Comparison of ENCODE assay signal across 8 cellular contexts in the genomic region with DNA sequence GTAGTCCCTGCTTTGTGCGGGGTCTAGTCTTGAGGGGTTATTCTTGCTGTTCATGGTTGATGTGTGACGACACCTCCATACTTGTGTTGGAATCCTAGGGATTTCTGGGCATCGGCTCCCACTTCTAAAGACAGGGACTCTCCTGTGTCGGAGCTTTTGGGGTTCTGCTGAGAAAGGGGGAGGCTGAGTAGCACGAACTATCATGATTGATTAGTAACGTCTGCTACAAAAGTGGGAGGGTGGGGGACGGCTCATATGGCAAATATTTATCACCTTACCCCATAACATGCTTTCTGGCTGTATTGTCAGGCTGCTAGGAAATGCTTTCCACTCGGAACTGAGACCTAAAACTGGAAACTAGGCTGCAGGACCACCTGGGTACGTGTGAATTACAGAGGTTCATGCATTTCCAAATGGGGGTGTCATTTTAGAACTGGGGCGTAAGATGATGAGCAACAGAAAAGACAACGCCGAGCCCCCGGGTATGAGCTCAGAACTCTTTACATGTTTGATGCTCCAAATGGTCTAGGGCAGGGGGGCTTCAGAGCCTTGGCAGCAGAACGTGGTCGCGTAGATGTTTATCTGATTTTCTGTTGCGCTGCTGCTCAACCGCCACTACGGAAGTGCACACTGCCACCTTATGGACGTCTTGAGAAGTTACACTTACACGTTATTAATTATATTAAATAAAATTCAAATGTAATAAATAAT. TPM values are rescaled to one million over a fixed set of nuclear protein-coding genes. Genes with fewer than 3 reads are reported as not detected.
DNase-seq lines count a peak whose midpoint lies in the region; ATAC-seq and TF ChIP-seq lines count a peak whose summit lies in the region.

No MANE protein-coding gene starts in this region.

- CTCF ChIA-PET in Caco-2 (lab: Charles Lee): no interaction called here

- H3K36me3 Mint-ChIP-seq in Caco-2 (ENCODE audit: insufficient read depth, unreplicated experiment): no peaks in the 10 kb centered on the region

- H3K79me2 ChIP-seq in OCI-LY1 (ENCODE audit: insufficient read depth, low read length): no peaks in the 10 kb centered on the region

- POLR2A ChIA-PET in Caco-2 (lab: Charles Lee): no interaction called here

- ATAC-seq in HG03354 (IDR thresholded peaks at IDR 0.05; ENCODE audit: poor library complexity, severe bottlenecking, unreplicated experiment) (peak; percentile 63), HG03378 (IDR thresholded peaks at IDR 0.05; ENCODE audit: unreplicated experiment) (no peak), GM18858 (IDR thresholded peaks at IDR 0.05; ENCODE audit: unreplicated experiment) (no peak)

- no peaks in the 10 kb centered on the region for H3K4me1 ChIP-seq in Caco-2
- H3K4me1 ChIP-seq in OCI-LY1 (ENCODE audit: insufficient read depth, low read length, severe bottlenecking): peaks cover 5% of the 10 kb centered on the region

- no TSS peak for BruUV-seq in Caco-2 (replicated peaks; lab: Mats Ljungman, UMichigan)

- peak overlapping the region; percentile 72 for H3K4me2 ChIP-seq in OCI-LY1 (ENCODE audit: low read length)

- no peak overlapping the region for H3K4me3 ChIP-seq in Caco-2 (ENCODE audit: low read depth, low read length)
- H3K4me3 ChIP-seq in OCI-LY1 (ENCODE audit: low read depth, low read length, poor library complexity, severe bottlenecking): peak overlapping the region; percentile 45

- H3K9me2 ChIP-seq in OCI-LY1 (ENCODE audit: low read depth, low read length): no peaks in the 10 kb centered on the region

- no peak overlapping the region for H3K27ac Mint-ChIP-seq in Caco-2 (ENCODE audit: unreplicated experiment)

- peak overlapping the region; percentile 21; the same call in 1 of the 2 replicates for H3K9ac ChIP-seq in OCI-LY1 (ENCODE audit: low read length)

- peaks cover 3% of the 10 kb centered on the region for H3K27me3 Mint-ChIP-seq in Caco-2 (ENCODE audit: insufficient read depth, unreplicated experiment)

- peak; percentile 32 to 41 for DNase-seq in Caco-2
- peak; percentile 21 for DNase-seq in activated naive CD4-positive, alpha-beta T cell treated with Interleukin-2 at 50 U/mL for 16 hours
- peak; percentile 60 for DNase-seq in germinal center (ENCODE audit: low spot score)
- peak; percentile 1 for DNase-seq in occipital lobe (lab: John Stamatoyannopoulos, UW)

- no peak overlapping the region for H3K27ac ChIP-seq in OCI-LY1 (ENCODE audit: low read depth, low read length, poor library complexity, severe bottlenecking)

- no peaks in the 10 kb centered on the region for H3K9me3 Mint-ChIP-seq in Caco-2 (ENCODE audit: unreplicated experiment)

- H3K4me1 Mint-ChIP-seq in Caco-2 (ENCODE audit: low read depth, unreplicated experiment): no peaks in the 10 kb centered on the region

- intact Hi-C loops in Caco-2 (cut with micrococcal nuclease; ENCODE audit: unreplicated experiment): loop anchor here (2.0 to 5.0 kb wide), 2 partner anchors 596 to 624 kb away; no protein-coding TSS in a partner anchor

- H3K36me3 ChIP-seq in Caco-2 (ENCODE audit: control insufficient read depth, insufficient read depth, low read length) (no peaks in the 10 kb centered on the region), OCI-LY1 (ENCODE audit: insufficient read depth, low read length) (no peaks in the 10 kb centered on the region)

- H2AFZ ChIP-seq in OCI-LY1 (ENCODE audit: low read length): peak overlapping the region; percentile 99

- H3F3A ChIP-seq in OCI-LY1 (ENCODE audit: insufficient read depth, low read length): no peaks in the 10 kb centered on the region

- H3K9me3 ChIP-seq in Caco-2 (no peaks in the 10 kb centered on the region), OCI-LY1 (ENCODE audit: low read length) (no peaks in the 10 kb centered on the region)

- H4K20me1 ChIP-seq in OCI-LY1 (ENCODE audit: insufficient read depth, low read length): no peaks in the 10 kb centered on the region

- H3K4me3 Mint-ChIP-seq in Caco-2 (ENCODE audit: unreplicated experiment): no peak overlapping the region

- H3K27me3 ChIP-seq in Caco-2 (replicated peaks; ENCODE audit: control insufficient read depth, insufficient read depth, low read length) (no peaks in the 10 kb centered on the region), OCI-LY1 (ENCODE audit: insufficient read depth, low read length) (no peaks in the 10 kb centered on the region)

- TF ChIP-seq CTCF in Caco-2 (IDR thresholded peaks at IDR 0.05; ENCODE audit: insufficient read depth in 1 of 2, low read depth in 1 of 2, low read length in 1 of 2, severe bottlenecking in 1 of 2, unreplicated experiment in 1 of 2): peak; percentile 53 to 68
- peak; percentile 62 for TF ChIP-seq CTCF in OCI-LY1 (IDR thresholded peaks at IDR 0.05; ENCODE audit: low read length)

RNA-seq across cellular contexts. Expression of gene NME8, which starts 15.1 kb away (rescaled TPM):
- total RNA-seq in Caco-2 (2022) (not detected in 2 replicates), occipital lobe (not detected)

Comparison
In these comparisons a context has a peak if more than half of its experiments do, and no peak if none do; other contexts are left out.
1. DNase-seq: peak in every context shown above with its lines; median percentile 60 in germinal center; 36 in Caco-2; 21 in activated naive CD4-positive, alpha-beta T cell treated with Interleukin-2 at 50 U/mL for 16 hours; 1 in occipital lobe.